Comparison of ENCODE assay signal across 1 cellular context in the genomic region with DNA sequence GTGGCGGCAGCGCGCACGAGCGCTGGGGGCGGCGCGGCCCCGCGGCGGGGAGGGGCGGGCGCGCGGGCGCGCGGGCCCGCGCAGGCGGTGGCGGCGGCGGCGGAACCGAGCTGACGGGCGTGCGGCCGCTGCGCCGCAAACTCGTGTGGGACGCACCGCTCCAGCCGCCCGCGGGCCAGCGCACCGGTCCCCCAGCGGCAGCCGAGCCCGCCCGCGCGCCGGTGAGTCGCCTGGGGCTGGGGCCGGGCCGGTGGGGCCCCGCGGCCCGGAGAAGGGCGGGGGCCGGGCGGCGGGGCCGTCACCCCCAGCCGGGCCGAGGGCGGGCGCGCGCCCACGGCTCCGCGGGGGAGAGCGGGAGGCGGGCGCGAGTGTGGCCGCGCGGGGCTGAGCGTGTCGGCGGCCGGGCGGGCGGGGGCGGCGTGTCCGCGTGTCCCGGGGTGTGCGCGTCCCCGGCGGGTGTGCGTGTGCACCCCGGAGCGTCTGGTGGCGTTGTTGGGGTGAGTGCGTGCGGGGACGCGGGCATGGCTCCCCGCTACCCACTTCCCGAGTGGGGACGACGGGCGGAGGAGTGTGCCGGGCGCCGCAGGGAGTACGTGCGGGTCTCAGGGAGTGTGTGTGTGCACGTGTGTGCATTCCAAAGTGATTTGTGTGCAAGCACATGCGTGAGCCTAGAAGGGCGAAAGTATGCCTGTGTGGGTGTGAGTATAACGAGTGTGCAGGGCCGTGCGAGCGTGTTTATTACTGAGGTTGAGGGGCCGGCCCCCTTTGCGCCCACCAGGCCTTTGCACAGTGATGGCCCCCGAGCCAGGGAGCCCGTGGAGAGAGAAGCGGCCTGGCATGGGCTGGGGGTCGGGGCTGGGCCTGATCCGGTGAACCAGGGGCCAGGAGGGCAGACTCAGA.
TF ChIP-seq lines count a peak whose summit lies in the region.

TSS of gene NEK6 (plus strand) at position 85 of the 900 bp plus-strand sequence. CDS start 44,016 bp downstream, outside the sequence.

TF ChIP-seq in HepG2, 621 proteins besides CTCF, POLR2A, EP300 and RAD21 (continued from another document and continues in another):
- TF ChIP-seq SCMH1 (CRISPR knock-in tag; IDR thresholded peaks at IDR 0.05; ENCODE audit: borderline replicate concordance) (no peak), SMAD1 (CRISPR knock-in tag; IDR thresholded peaks at IDR 0.05; ENCODE audit: borderline replicate concordance, low read depth) (no peak), NR1H2 (CRISPR knock-in tag; IDR thresholded peaks at IDR 0.05; ENCODE audit: borderline replicate concordance, low read depth) (no peak), MYPOP (CRISPR knock-in tag; IDR thresholded peaks at IDR 0.05) (peak; percentile 57; the same call in 1 of the 2 replicates), KAT7 (CRISPR knock-in tag; IDR thresholded peaks at IDR 0.05; ENCODE audit: borderline replicate concordance) (no peak), PBX3 (CRISPR knock-in tag; IDR thresholded peaks at IDR 0.05; ENCODE audit: borderline replicate concordance) (no peak), ZNF775 (CRISPR knock-in tag; IDR thresholded peaks at IDR 0.05; ENCODE audit: borderline replicate concordance) (no peak), KDM5A (IDR thresholded peaks at IDR 0.05; ENCODE audit: borderline replicate concordance, low read length) (no peak), GATA4 (IDR thresholded peaks at IDR 0.05; ENCODE audit: borderline replicate concordance, low read depth) (no peak), ETS1 (CRISPR knock-in tag; IDR thresholded peaks at IDR 0.05) (no peak), NR2C2 (CRISPR knock-in tag; IDR thresholded peaks at IDR 0.05; ENCODE audit: borderline replicate concordance) (no peak), SRSF4 (IDR thresholded peaks at IDR 0.05; ENCODE audit: low read depth, low read length, poor library complexity, severe bottlenecking) (no peak), IRX3 (CRISPR knock-in tag; IDR thresholded peaks at IDR 0.05; ENCODE audit: borderline replicate concordance, low read depth) (peak; percentile 10; the same call in 1 of the 2 replicates), ZNF646 (CRISPR knock-in tag; IDR thresholded peaks at IDR 0.05) (no peak), ZNF337 (CRISPR knock-in tag; IDR thresholded peaks at IDR 0.05; ENCODE audit: borderline replicate concordance, low read depth) (0 out of 2 replicates have a peak, but pooled peaks have one; percentile 11), TFE3 (CRISPR knock-in tag; IDR thresholded peaks at IDR 0.05) (no peak), MTA1 (CRISPR knock-in tag; IDR thresholded peaks at IDR 0.05; ENCODE audit: borderline replicate concordance) (no peak; the same call in 1 of the 2 replicates), RARG (CRISPR knock-in tag; IDR thresholded peaks at IDR 0.05; ENCODE audit: low read depth) (no peak), FLYWCH1 (CRISPR knock-in tag; IDR thresholded peaks at IDR 0.05) (no peak), ZFYVE20 (CRISPR knock-in tag; IDR thresholded peaks at IDR 0.05; ENCODE audit: borderline replicate concordance, low read depth) (0 out of 2 replicates have a peak, but pooled peaks have one; percentile 57), NFRKB (IDR thresholded peaks at IDR 0.05) (no peak), ATF3 (CRISPR knock-in tag; IDR thresholded peaks at IDR 0.05) (no peak), ZNF329 (CRISPR knock-in tag; IDR thresholded peaks at IDR 0.05; ENCODE audit: low read depth) (no peak), GZF1 (CRISPR knock-in tag; IDR thresholded peaks at IDR 0.05) (no peak), ZNF225 (CRISPR knock-in tag; IDR thresholded peaks at IDR 0.05) (peak; percentile 77; the same call in 1 of the 2 replicates), ZNF567 (CRISPR knock-in tag; IDR thresholded peaks at IDR 0.05; ENCODE audit: borderline replicate concordance) (no peak), PLSCR1 (CRISPR knock-in tag; IDR thresholded peaks at IDR 0.05; ENCODE audit: borderline replicate concordance) (no peak), MYC (CRISPR knock-in tag; IDR thresholded peaks at IDR 0.05; ENCODE audit: borderline replicate concordance) (peak; percentile 84), GLI4 (CRISPR knock-in tag; IDR thresholded peaks at IDR 0.05; ENCODE audit: borderline replicate concordance) (no peak), ZBTB7B (CRISPR knock-in tag; IDR thresholded peaks at IDR 0.05) (peak; percentile 67; the same call in 1 of the 2 replicates), ZNF530 (CRISPR knock-in tag; IDR thresholded peaks at IDR 0.05; ENCODE audit: low read depth) (no peak)
- TF ChIP-seq, protein P1, sequence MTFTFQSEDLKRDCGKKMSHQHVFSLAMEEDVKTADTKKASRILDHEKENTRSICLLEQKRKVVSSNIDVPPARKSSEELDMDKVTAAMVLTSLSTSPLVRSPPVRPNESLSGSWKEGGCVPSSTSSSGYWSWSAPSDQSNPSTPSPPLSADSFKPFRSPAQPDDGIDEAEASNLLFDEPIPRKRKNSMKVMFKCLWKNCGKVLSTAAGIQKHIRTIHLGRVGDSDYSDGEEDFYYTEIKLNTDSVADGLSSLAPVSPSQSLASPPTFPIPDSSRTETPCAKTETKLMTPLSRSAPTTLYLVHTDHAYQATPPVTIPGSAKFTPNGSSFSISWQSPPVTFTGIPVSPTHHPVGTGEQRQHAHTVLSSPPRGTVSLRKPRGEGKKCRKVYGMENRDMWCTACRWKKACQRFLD (CRISPR knock-in tag; IDR thresholded peaks at IDR 0.05; ENCODE audit: borderline replicate concordance) = no peak
- TF ChIP-seq, protein P2, sequence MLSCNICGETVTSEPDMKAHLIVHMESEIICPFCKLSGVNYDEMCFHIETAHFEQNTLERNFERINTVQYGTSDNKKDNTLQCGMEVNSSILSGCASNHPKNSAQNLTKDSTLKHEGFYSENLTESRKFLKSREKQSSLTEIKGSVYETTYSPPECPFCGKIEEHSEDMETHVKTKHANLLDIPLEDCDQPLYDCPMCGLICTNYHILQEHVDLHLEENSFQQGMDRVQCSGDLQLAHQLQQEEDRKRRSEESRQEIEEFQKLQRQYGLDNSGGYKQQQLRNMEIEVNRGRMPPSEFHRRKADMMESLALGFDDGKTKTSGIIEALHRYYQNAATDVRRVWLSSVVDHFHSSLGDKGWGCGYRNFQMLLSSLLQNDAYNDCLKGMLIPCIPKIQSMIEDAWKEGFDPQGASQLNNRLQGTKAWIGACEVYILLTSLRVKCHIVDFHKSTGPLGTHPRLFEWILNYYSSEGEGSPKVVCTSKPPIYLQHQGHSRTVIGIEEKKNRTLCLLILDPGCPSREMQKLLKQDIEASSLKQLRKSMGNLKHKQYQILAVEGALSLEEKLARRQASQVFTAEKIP (CRISPR knock-in tag; IDR thresholded peaks at IDR 0.05; ENCODE audit: borderline replicate concordance) = no peak
